ENCODE assay signal across 9 cellular contexts in the genomic region with DNA sequence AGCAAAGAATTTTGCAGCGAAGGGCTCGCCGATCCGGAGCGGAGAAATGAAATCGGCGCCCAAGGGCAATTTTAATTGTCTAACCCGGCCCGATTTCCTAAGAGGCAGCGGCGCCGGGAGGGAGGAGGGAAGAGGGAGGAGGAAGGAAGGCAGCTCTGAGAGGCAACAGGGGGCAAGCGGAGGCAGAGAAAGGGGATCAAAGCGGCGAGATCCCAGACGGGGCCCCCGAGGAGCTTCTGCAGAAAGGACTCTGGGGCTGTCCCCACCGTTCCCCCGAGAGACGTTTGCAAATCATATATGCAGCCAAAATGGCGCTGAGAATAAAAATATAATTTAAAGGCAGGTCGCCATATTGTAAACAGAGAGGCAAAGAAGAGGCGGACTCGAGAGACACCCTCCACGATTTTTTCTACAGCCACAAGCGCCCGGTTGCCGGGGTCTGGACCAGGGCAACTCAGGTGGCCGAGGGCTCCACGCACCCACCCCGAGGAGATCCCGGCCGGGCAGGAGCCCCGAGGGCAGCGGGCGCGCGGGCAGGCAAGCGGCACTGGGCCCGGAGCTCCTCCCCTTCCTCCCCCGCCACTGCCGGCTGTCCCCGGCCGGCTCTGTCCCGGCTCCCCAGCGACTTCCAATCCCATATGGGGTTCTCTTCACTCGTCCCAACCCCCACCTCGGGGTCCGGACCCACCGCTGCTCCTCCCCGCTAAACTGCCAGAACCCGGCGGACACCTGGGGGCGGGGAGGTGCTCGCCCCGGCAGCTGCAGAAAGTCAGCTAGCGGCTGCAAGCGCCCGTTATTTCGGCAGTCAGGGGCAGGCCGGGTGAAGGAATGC. TPM values are rescaled to one million over a fixed set of nuclear protein-coding genes. Genes with fewer than 3 reads are reported as not detected.
DNase-seq lines count a peak whose midpoint lies in the region; TF ChIP-seq lines count a peak whose summit lies in the region.
"Had no signal": no experiment of that assay in that cellular context is flagged by ENCODE, and none has a peak within 500 bp of the region (broad histone marks: within the 10 kb centered on the region; RNA-seq: fewer than 3 reads in every experiment).

No MANE protein-coding gene starts in this region.

- H3K36me3 ChIP-seq in Caco-2 (ENCODE audit: control insufficient read depth, insufficient read depth, low read length) (no peaks in the 10 kb centered on the region), KMS-11 (ENCODE audit: insufficient read depth) (no peaks in the 10 kb centered on the region), iPS DF 6.9 (ENCODE audit: control insufficient read depth, insufficient read depth, low read length) (no peaks in the 10 kb centered on the region; the same call in 1 of the 2 replicates), sigmoid colon (no peaks in the 10 kb centered on the region)

- intact Hi-C loops in Caco-2 (cut with micrococcal nuclease; ENCODE audit: unreplicated experiment) = loop anchor here (2.0 to 5.0 kb wide), 3 partner anchors 47 to 208 kb away; partner anchors contain the start of genes DHRS13 and TRAF4
- intact Hi-C loops in sigmoid colon (cut with DNase I) = loop anchor here (2.0 to 5.0 kb wide), 4 partner anchors 53 to 612 kb away; partner anchors contain the start of genes FLOT2, IFT20, NEK8 and TNFAIP1

- peaks cover 34% of the 10 kb centered on the region for H3K36me3 Mint-ChIP-seq in Caco-2 (ENCODE audit: insufficient read depth, unreplicated experiment)

- WGBS in iPS DF 6.9 (ENCODE audit: insufficient coverage, insufficient read length) = no CpG with 5 or more reads among the region's 61 CpGs
- WGBS in sigmoid colon, 2 donors = 0% methylated on average over 61 of the region's 61 CpGs

- TF ChIP-seq CTCF in Caco-2 (IDR thresholded peaks at IDR 0.05; ENCODE audit: insufficient read depth in 1 of 2, low read depth in 1 of 2, low read length in 1 of 2, severe bottlenecking in 1 of 2, unreplicated experiment in 1 of 2) = no peak
- no peak for TF ChIP-seq CTCF in KMS-11 (conservative IDR thresholded peaks at IDR 0.05; ENCODE audit: low read depth, low read length)
- TF ChIP-seq CTCF in astrocyte of the spinal cord (IDR thresholded peaks at IDR 0.05; ENCODE audit: low read depth, low read length) = no peak
- no peak for TF ChIP-seq CTCF in sigmoid colon (IDR thresholded peaks at IDR 0.05)

- DNase-seq in Caco-2 (peak; percentile 61 to 70), T-helper 2 cell (peak; percentile 18 to 54 (median 45)), astrocyte of the spinal cord (ENCODE audit: low read depth, low spot score) (peak; percentile 64), iPS DF 6.9 (ENCODE audit: low read depth, low spot score) (no peak), sigmoid colon (peak; percentile 85), OCI-M2 (lab: John Stamatoyannopoulos, UW; ENCODE audit: unreplicated experiment) (no peak), cortex of kidney (lab: John Stamatoyannopoulos, UW) (no peak)

- H2AFZ ChIP-seq in KMS-11 (ENCODE audit: low read depth) = peak overlapping the region; percentile 48

- no peak overlapping the region for H3K4me3 Mint-ChIP-seq in Caco-2 (ENCODE audit: unreplicated experiment)

- no TSS peak for BruUV-seq in Caco-2 (replicated peaks; lab: Mats Ljungman, UMichigan)

- H3K9me3 Mint-ChIP-seq in Caco-2 (ENCODE audit: unreplicated experiment) = no peaks in the 10 kb centered on the region

- POLR2A ChIA-PET in Caco-2 (lab: Charles Lee) = interaction anchor here (0.6 to 1.0 kb wide), 3 partner anchors 158 to 230 kb away, joined by 3 to 8 read pairs (median 6); partner anchors contain the start of gene RPL23A

- H3K27ac Mint-ChIP-seq in Caco-2 (ENCODE audit: unreplicated experiment) = peak overlapping the region; percentile 96

- no peak for TF ChIP-seq EP300 in sigmoid colon (IDR thresholded peaks at IDR 0.05)

- CTCF ChIA-PET in Caco-2 (lab: Charles Lee) = interaction anchor here (0.6 to 1.3 kb wide), 8 partner anchors 16 to 223 kb away, joined by 3 to 10 read pairs (median 4); partner anchors contain the start of gene DHRS13

- no peaks in the 10 kb centered on the region for H3K4me1 Mint-ChIP-seq in Caco-2 (ENCODE audit: low read depth, unreplicated experiment)

- H3K27me3 ChIP-seq in Caco-2 (replicated peaks; ENCODE audit: control insufficient read depth, insufficient read depth, low read length) (no peaks in the 10 kb centered on the region), KMS-11 (ENCODE audit: insufficient read depth, low read depth) (no peaks in the 10 kb centered on the region), iPS DF 6.9 (ENCODE audit: control insufficient read depth, insufficient read depth, low read length) (no peaks in the 10 kb centered on the region), sigmoid colon (no peaks in the 10 kb centered on the region)

- H3K4me1 ChIP-seq in Caco-2 = peaks cover 10% of the 10 kb centered on the region
- peaks cover 49% of the 10 kb centered on the region for H3K4me1 ChIP-seq in KMS-11 (ENCODE audit: low read depth, poor library complexity, severe bottlenecking)
- H3K4me1 ChIP-seq in iPS DF 6.9 (ENCODE audit: control insufficient read depth, insufficient read depth, low read length) = peaks cover 2% of the 10 kb centered on the region; the same call in 1 of the 2 replicates
- peaks cover 0 to 56% (median 43%) of the 10 kb centered on the region in 4 donors for H3K4me1 ChIP-seq in sigmoid colon

- no peaks in the 10 kb centered on the region for H3K27me3 Mint-ChIP-seq in Caco-2 (ENCODE audit: insufficient read depth, unreplicated experiment)

- H4K20me1 ChIP-seq in KMS-11 (ENCODE audit: insufficient read depth) = no peaks in the 10 kb centered on the region

- H3K4me3 ChIP-seq in Caco-2 (ENCODE audit: low read depth, low read length) (peak overlapping the region; percentile 88), KMS-11 (IDR thresholded peaks at IDR 0.05; ENCODE audit: insufficient read depth, low read depth, low read length) (peak overlapping the region; percentile 85), astrocyte of the spinal cord (ENCODE audit: low read depth, low read length) (peak overlapping the region; percentile 88), iPS DF 6.9 (ENCODE audit: low read length) (peak overlapping the region; percentile 81), sigmoid colon (peak overlapping the region; percentile 92 to 96 (median 95))

- no peak for TF ChIP-seq POLR2A in sigmoid colon (IDR thresholded peaks at IDR 0.05)

- H3K4me2 ChIP-seq in KMS-11 = peak overlapping the region; percentile 81

- peak overlapping the region; percentile 60 for H3K27ac ChIP-seq in KMS-11
- H3K27ac ChIP-seq in iPS DF 6.9 (ENCODE audit: low read length) = no peak overlapping the region
- H3K27ac ChIP-seq in sigmoid colon = peak overlapping the region; percentile 94 to 99 (median 98)

- peaks cover 64% of the 10 kb centered on the region for H3K79me2 ChIP-seq in KMS-11 (ENCODE audit: insufficient read depth, low read depth)

- no peaks in the 10 kb centered on the region for H3K9me3 ChIP-seq in Caco-2
- no peaks in the 10 kb centered on the region for H3K9me3 ChIP-seq in iPS DF 6.9 (ENCODE audit: control insufficient read depth, insufficient read depth, low read length)
- H3K9me3 ChIP-seq in sigmoid colon = no peaks in the 10 kb centered on the region

- H3K9ac ChIP-seq in KMS-11 = peak overlapping the region; percentile 69

- in situ Hi-C loops in astrocyte of the spinal cord (cut with HindIII; ENCODE audit: low sequenced_read_pairs) = no loop called here

RNA-seq across cellular contexts. Expression of gene PHF12, which starts 1.9 kb away (rescaled TPM):
- 49.9 and 56.5 TPM in 2 replicates for total RNA-seq in Caco-2 (2022)
- total RNA-seq in sigmoid colon = 10 to 100 TPM; 39.1 to 54.3 (median 45.2) TPM
- polyA plus RNA-seq in sigmoid colon = 10 to 100 TPM in 2 of 3 donors, 1 to 10 TPM in 1; 6.9 to 24.7 (median 13.8) TPM

RNA-seq across cellular contexts. Expression of gene DHRS13, which starts 46.5 kb away (rescaled TPM):
- 32.8 and 38.0 TPM in 2 replicates for total RNA-seq in Caco-2 (2022)
- total RNA-seq in sigmoid colon = 1 to 10 TPM; 3.2 to 8.4 (median 3.9) TPM
- polyA plus RNA-seq in sigmoid colon = 10 to 100 TPM in 1 of 3 donors, 1 to 10 TPM in 2; 2.1 to 15.0 (median 3.0) TPM

RNA-seq across cellular contexts. Expression of gene FLOT2, which starts 51.9 kb away (rescaled TPM):
- total RNA-seq in Caco-2 (2022) = 182 and 189 TPM in 2 replicates
- total RNA-seq in sigmoid colon = 10 to 100 TPM; 38.5 to 72.5 (median 52.4) TPM
- polyA plus RNA-seq in sigmoid colon = 10 to 100 TPM; 27.3 to 91.8 (median 36.6) TPM

RNA-seq across cellular contexts. Expression of gene SEZ6, which starts 56.4 kb away (rescaled TPM):
- total RNA-seq in Caco-2 (2022) = not detected in 2 replicates
- under 1 TPM in 3 of 4 donors, not detected in 1; 0.36 to 0.99 (median 0.41) TPM for total RNA-seq in sigmoid colon
- under 1 TPM in 1 of 3 donors, not detected in 2; 0.67 TPM for polyA plus RNA-seq in sigmoid colon
- total RNA-seq: T-helper 1 cell treated with Interleukin-12 subunit alpha and Interleukin-12 subunit beta and Interleukin-4 antibody, amounts not matched to agents 30 ng/mL and 1 ng/mL, for 36 hours had no signal

Comparison
In these comparisons a context has a peak if more than half of its experiments do, and no peak if none do; other contexts are left out.
1. DNase-seq: peak in Caco-2 (2 of 2), T-helper 2 cell (5 of 5), astrocyte of the spinal cord (single experiment) and sigmoid colon (single experiment); none in iPS DF 6.9 (single experiment), OCI-M2 (single experiment) and cortex of kidney (single experiment).
2. Peak in every context shown above with its lines, with median percentiles within 50 percentile points of each other: H3K4me3 ChIP-seq.